Comparison of ENCODE assay signal across 8 cellular contexts in genomic region chr17:81636505-81637288, GRCh38. TPM values are rescaled to one million over a fixed set of nuclear protein-coding genes. Genes with fewer than 3 reads are reported as not detected.
A peak's percentile ranks its signal among the peaks of the same experiment; 100 is the strongest.
DNase-seq lines count a peak whose midpoint lies in the region; ATAC-seq and TF ChIP-seq lines count a peak whose summit lies in the region.

TSS of gene NPLOC4 (minus strand) at chr17:81637112. CDS start at chr17:81636930, 182 bp downstream.
TSS of gene TSPAN10 (plus strand) at chr17:81637196. CDS start at chr17:81642413, 5,217 bp downstream.

- CTCF ChIA-PET in Calu3 (lab: Charles Lee) = no interaction called here

- DNase-seq in Calu3 (peak; percentile 90), activated T-helper 1 cell treated with Interleukin-2 at 50 U/mL for 16 hours (ENCODE audit: low read depth) (peak; percentile 78), fibroblast of gingiva (ENCODE audit: low read depth) (peak; percentile 82), naive B cell (peak; percentile 76)
- peak; percentile 90 to 94 for DNase-seq in stimulated activated effector memory CD8-positive, alpha-beta T cell treated with anti-CD3 and anti-CD28 coated beads, Interleukin-12 subunit alpha, Interleukin-12 subunit beta, amount 100 ng/mL, for 72 hours (ENCODE audit: low spot score in 2 of 2)

- no peaks in the 10 kb centered on the region for H3K27me3 Mint-ChIP-seq in Calu3 (ENCODE audit: unreplicated experiment)
- H3K27me3 Mint-ChIP-seq in naive B cell = no peaks in the 10 kb centered on the region

- H3K4me3 Mint-ChIP-seq in Calu3 (ENCODE audit: low read depth, unreplicated experiment) (peak within 1 kb of the TSS; percentile 83), naive B cell (peak within 1 kb of the TSS; percentile 90 to 97 (median 92))
- H3K4me3 Mint-ChIP-seq in stimulated activated effector memory CD8-positive, alpha-beta T cell treated with anti-CD3 and anti-CD28 coated beads, Interleukin-12 subunit alpha, Interleukin-12 subunit beta, amount 100 ng/mL, for 72 hours = peak within 1 kb of the TSS; percentile 96

- no peak for TF ChIP-seq RAD21 in Ishikawa (IDR thresholded peaks at IDR 0.05; ENCODE audit: low read depth)

- ATAC-seq in GM21515 (IDR thresholded peaks at IDR 0.05; ENCODE audit: unreplicated experiment) = peak; percentile 84
- ATAC-seq in naive B cell (ENCODE audit: low read depth in 2 of 2) = peak; percentile 85 to 93
- ATAC-seq in stimulated activated effector memory CD8-positive, alpha-beta T cell treated with anti-CD3 and anti-CD28 coated beads, Interleukin-12 subunit alpha, Interleukin-12 subunit beta, amount 100 ng/mL, for 72 hours = peak; percentile 95

- BruUV-seq in Calu3 (replicated peaks; lab: Mats Ljungman, UMichigan) = no TSS peak

- H3K36me3 Mint-ChIP-seq in Calu3 (ENCODE audit: insufficient read depth, unreplicated experiment) (peaks cover 31% of the 10 kb centered on the region), naive B cell (no peaks in the 10 kb centered on the region)
- peaks cover 45% of the 10 kb centered on the region for H3K36me3 Mint-ChIP-seq in stimulated activated effector memory CD8-positive, alpha-beta T cell treated with anti-CD3 and anti-CD28 coated beads, Interleukin-12 subunit alpha, Interleukin-12 subunit beta, amount 100 ng/mL, for 72 hours

- no peaks in the 10 kb centered on the region for H3K4me1 Mint-ChIP-seq in Calu3 (ENCODE audit: low read depth, unreplicated experiment)
- H3K4me1 Mint-ChIP-seq in naive B cell = peaks cover 9 to 26% (median 14%) of the 10 kb centered on the region in 3 donors
- H3K4me1 Mint-ChIP-seq in stimulated activated effector memory CD8-positive, alpha-beta T cell treated with anti-CD3 and anti-CD28 coated beads, Interleukin-12 subunit alpha, Interleukin-12 subunit beta, amount 100 ng/mL, for 72 hours = peaks cover 12% of the 10 kb centered on the region

- intact Hi-C loops in Calu3 (cut with micrococcal nuclease; ENCODE audit: unreplicated experiment) = loop anchor here (2.0 kb wide), 1 partner anchor 28 kb away; no protein-coding TSS in a partner anchor

- H3K27ac Mint-ChIP-seq in Calu3 (ENCODE audit: unreplicated experiment) (peak within 1 kb of the TSS; percentile 88), naive B cell (peak within 1 kb of the TSS; percentile 73 to 93 (median 84))
- H3K27ac Mint-ChIP-seq in stimulated activated effector memory CD8-positive, alpha-beta T cell treated with anti-CD3 and anti-CD28 coated beads, Interleukin-12 subunit alpha, Interleukin-12 subunit beta, amount 100 ng/mL, for 72 hours = peak within 1 kb of the TSS; percentile 98

- no peak for TF ChIP-seq CTCF in Calu3 (IDR thresholded peaks at IDR 0.05; ENCODE audit: unreplicated experiment)

- TF ChIP-seq EP300 in Ishikawa (IDR thresholded peaks at IDR 0.05; ENCODE audit: borderline replicate concordance) = peak; percentile 45; the same call in 1 of the 2 replicates

- H3K9me3 Mint-ChIP-seq in Calu3 (ENCODE audit: low read depth, unreplicated experiment) = no peaks in the 10 kb centered on the region
- H3K9me3 Mint-ChIP-seq in naive B cell = no peaks in the 10 kb centered on the region
- no peaks in the 10 kb centered on the region for H3K9me3 Mint-ChIP-seq in stimulated activated effector memory CD8-positive, alpha-beta T cell treated with anti-CD3 and anti-CD28 coated beads, Interleukin-12 subunit alpha, Interleukin-12 subunit beta, amount 100 ng/mL, for 72 hours

TF ChIP-seq in Ishikawa, 13 proteins besides CTCF, POLR2A, EP300 and RAD21 (continues in another document):
- TF ChIP-seq CREB1 (IDR thresholded peaks at IDR 0.05; ENCODE audit: low read depth) (peak; percentile 27; the same call in 1 of the 2 replicates), TCF12 (IDR thresholded peaks at IDR 0.05; ENCODE audit: low read depth) (peak; percentile 76; the same call in 1 of the 2 replicates), NFIC (IDR thresholded peaks at IDR 0.05) (peak; percentile 45; the same call in 1 of the 2 replicates), CEBPB (IDR thresholded peaks at IDR 0.05) (no peak), ZBTB7A (IDR thresholded peaks at IDR 0.05; ENCODE audit: low read depth) (no peak), TEAD4 (IDR thresholded peaks at IDR 0.05) (0 out of 2 replicates have a peak, but pooled peaks have one; percentile 17), YY1 (IDR thresholded peaks at IDR 0.05; ENCODE audit: low read depth) (peak; percentile 76; the same call in 1 of the 2 replicates), EGR1 (IDR thresholded peaks at IDR 0.05) (peak; percentile 98), MAX (IDR thresholded peaks at IDR 0.05) (peak; percentile 65)
- TF ChIP-seq, protein P1, sequence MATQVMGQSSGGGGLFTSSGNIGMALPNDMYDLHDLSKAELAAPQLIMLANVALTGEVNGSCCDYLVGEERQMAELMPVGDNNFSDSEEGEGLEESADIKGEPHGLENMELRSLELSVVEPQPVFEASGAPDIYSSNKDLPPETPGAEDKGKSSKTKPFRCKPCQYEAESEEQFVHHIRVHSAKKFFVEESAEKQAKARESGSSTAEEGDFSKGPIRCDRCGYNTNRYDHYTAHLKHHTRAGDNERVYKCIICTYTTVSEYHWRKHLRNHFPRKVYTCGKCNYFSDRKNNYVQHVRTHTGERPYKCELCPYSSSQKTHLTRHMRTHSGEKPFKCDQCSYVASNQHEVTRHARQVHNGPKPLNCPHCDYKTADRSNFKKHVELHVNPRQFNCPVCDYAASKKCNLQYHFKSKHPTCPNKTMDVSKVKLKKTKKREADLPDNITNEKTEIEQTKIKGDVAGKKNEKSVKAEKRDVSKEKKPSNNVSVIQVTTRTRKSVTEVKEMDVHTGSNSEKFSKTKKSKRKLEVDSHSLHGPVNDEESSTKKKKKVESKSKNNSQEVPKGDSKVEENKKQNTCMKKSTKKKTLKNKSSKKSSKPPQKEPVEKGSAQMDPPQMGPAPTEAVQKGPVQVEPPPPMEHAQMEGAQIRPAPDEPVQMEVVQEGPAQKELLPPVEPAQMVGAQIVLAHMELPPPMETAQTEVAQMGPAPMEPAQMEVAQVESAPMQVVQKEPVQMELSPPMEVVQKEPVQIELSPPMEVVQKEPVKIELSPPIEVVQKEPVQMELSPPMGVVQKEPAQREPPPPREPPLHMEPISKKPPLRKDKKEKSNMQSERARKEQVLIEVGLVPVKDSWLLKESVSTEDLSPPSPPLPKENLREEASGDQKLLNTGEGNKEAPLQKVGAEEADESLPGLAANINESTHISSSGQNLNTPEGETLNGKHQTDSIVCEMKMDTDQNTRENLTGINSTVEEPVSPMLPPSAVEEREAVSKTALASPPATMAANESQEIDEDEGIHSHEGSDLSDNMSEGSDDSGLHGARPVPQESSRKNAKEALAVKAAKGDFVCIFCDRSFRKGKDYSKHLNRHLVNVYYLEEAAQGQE (IDR thresholded peaks at IDR 0.05; ENCODE audit: low read depth) = no peak; the same call in 1 of the 2 replicates

TF ChIP-seq in PFSK-1, 5 proteins besides CTCF, POLR2A, EP300 and RAD21:
- TF ChIP-seq POLR2AphosphoS5 (IDR thresholded peaks at IDR 0.05; ENCODE audit: low read depth, low read length) (peak; percentile 82), SIN3A (IDR thresholded peaks at IDR 0.05; ENCODE audit: borderline replicate concordance, insufficient read depth, low read length) (0 out of 2 replicates have a peak, but pooled peaks have one; percentile 46), TAF1 (IDR thresholded peaks at IDR 0.05; ENCODE audit: borderline replicate concordance, insufficient read depth, low read length) (peak; percentile 100), FOXP2 (optimal IDR thresholded peaks at IDR 0.05; ENCODE audit: borderline replicate concordance, extremely low read depth, extremely low read length, insufficient read depth) (peak; percentile 96)
- TF ChIP-seq, protein P1 (IDR thresholded peaks at IDR 0.05; ENCODE audit: insufficient read depth in 1 of 2, low read depth in 2 of 2, low read length in 2 of 2) = peak in 1 of 2 experiments; percentile 68; a peak in 2 of 4 replicates

RNA-seq across cellular contexts. Expression of gene NPLOC4, which starts in this region (rescaled TPM):
- 146 and 149 TPM in 2 replicates for total RNA-seq in Calu3 (2022)
- polyA plus RNA-seq in PFSK-1 (2012; ENCODE audit: insufficient read length, low read depth) = 116 TPM
- 10 to 100 TPM; 49.2 to 76.6 (median 57.7) TPM for polyA plus RNA-seq in naive B cell (ENCODE audit: low read depth in 6 of 6)

RNA-seq across cellular contexts. Expression of gene TSPAN10, which starts in this region (rescaled TPM):
- total RNA-seq in Calu3 (2022) = 2.9 and 4.2 TPM in 2 replicates
- polyA plus RNA-seq in PFSK-1 (2012; ENCODE audit: insufficient read length, low read depth) = 2.2 TPM
- polyA plus RNA-seq in naive B cell (ENCODE audit: low read depth in 6 of 6) = under 1 TPM in 5 of 6 donors, not detected in 1; 0.34 to 0.92 (median 0.86) TPM

Comparison
In these comparisons a context has a peak if more than half of its experiments do, and no peak if none do; other contexts are left out.
1. Peak in every context shown above with its lines: DNase-seq and ATAC-seq.